ENCODE assay signal across 8 cellular contexts in the genomic region with DNA sequence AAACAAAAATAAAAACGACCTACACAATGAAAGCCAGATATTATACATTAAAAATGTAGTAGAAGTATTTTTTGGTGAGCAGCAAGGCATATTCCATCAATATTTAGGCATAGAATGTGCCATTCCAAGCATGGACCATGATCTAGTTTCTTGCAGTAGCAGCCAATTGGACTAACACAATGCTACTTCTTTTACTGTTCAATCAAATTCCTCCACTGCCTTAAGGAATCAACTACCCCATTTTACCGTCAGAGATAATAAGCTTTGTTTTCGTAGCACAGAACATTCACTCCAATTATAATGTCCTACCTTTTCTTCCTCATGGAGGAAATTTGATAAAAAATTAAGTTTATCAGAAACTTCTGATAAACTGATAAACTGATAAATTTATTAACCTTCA. TPM values are rescaled to one million over a fixed set of nuclear protein-coding genes. Genes with fewer than 3 reads are reported as not detected.
DNase-seq lines count a peak whose midpoint lies in the region; ATAC-seq and TF ChIP-seq lines count a peak whose summit lies in the region.

No MANE protein-coding gene starts in this region.

- H3K4me3 Mint-ChIP-seq in naive thymus-derived CD8-positive, alpha-beta T cell, result peak overlapping the region; percentile 86 to 98 (median 93)

- H3K9me2 ChIP-seq in Karpas-422 (replicated peaks; ENCODE audit: insufficient read depth, low read length), result no peaks in the 10 kb centered on the region

- POLR2A ChIA-PET in naive thymus-derived CD8-positive, alpha-beta T cell (lab: Charles Lee), result interaction anchor here (0.6 to 3.8 kb wide), 8 partner anchors 10 to 171 kb away, joined by 3 to 66 read pairs (median 6); a partner anchor contains a TSS

- H3K9me3 ChIP-seq in Karpas-422 (ENCODE audit: low read length), result no peaks in the 10 kb centered on the region

- peak overlapping the region; percentile 40 to 98 (median 90) for H3K27ac Mint-ChIP-seq in naive thymus-derived CD8-positive, alpha-beta T cell

- H3K9ac ChIP-seq in Karpas-422 (ENCODE audit: low read length), result peak overlapping the region; percentile 97

- H3K27me3 ChIP-seq in Karpas-422 (ENCODE audit: low read length), result no peaks in the 10 kb centered on the region

- H3K79me2 ChIP-seq in Karpas-422 (ENCODE audit: low read length), result peaks cover 68% of the 10 kb centered on the region

- DNase-seq in CD1c-positive myeloid dendritic cell (ENCODE audit: extremely low spot score) (peak; percentile 11), Karpas-422 (peak; percentile 62), choroid plexus epithelial cell (ENCODE audit: low read depth) (peak; percentile 26), GOT3 (lab: John Stamatoyannopoulos, UW) (no peak)
- DNase-seq in naive thymus-derived CD8-positive, alpha-beta T cell, result no peak

- H3K27me3 Mint-ChIP-seq in naive thymus-derived CD8-positive, alpha-beta T cell, result no peaks in the 10 kb centered on the region

- H3K36me3 ChIP-seq in Karpas-422 (ENCODE audit: insufficient read depth, low read length), result peaks cover 12% of the 10 kb centered on the region; the same call in 1 of the 2 replicates

- H3K36me3 Mint-ChIP-seq in naive thymus-derived CD8-positive, alpha-beta T cell, result peaks cover 0 to 10% (median 0%) of the 10 kb centered on the region in 3 donors

- H3K4me1 ChIP-seq in Karpas-422 (ENCODE audit: low read length), result peaks cover 20% of the 10 kb centered on the region

- H3K9me3 Mint-ChIP-seq in naive thymus-derived CD8-positive, alpha-beta T cell, result no peaks in the 10 kb centered on the region

- TF ChIP-seq CTCF in choroid plexus epithelial cell (conservative IDR thresholded peaks at IDR 0.05; ENCODE audit: low read depth, low read length), result no peak

- H3K4me2 ChIP-seq in Karpas-422 (ENCODE audit: low read depth, low read length, poor library complexity, severe bottlenecking), result peak overlapping the region; percentile 82

- ATAC-seq in naive thymus-derived CD8-positive, alpha-beta T cell, result no peak
- ATAC-seq in HG02678 (IDR thresholded peaks at IDR 0.05; ENCODE audit: unreplicated experiment) (no peak), GM19467 (IDR thresholded peaks at IDR 0.05; ENCODE audit: unreplicated experiment) (no peak), HG03432 (IDR thresholded peaks at IDR 0.05; ENCODE audit: unreplicated experiment) (no peak)

- H2AFZ ChIP-seq in Karpas-422 (ENCODE audit: low read length), result no peak overlapping the region

- no peak overlapping the region for H3K27ac ChIP-seq in Karpas-422 (ENCODE audit: low read length)

- H3K4me1 Mint-ChIP-seq in naive thymus-derived CD8-positive, alpha-beta T cell, result peaks cover 14 to 54% (median 42%) of the 10 kb centered on the region in 4 donors

- no peaks in the 10 kb centered on the region; the same call in 1 of the 2 replicates for H4K20me1 ChIP-seq in Karpas-422 (ENCODE audit: insufficient read depth, low read depth, low read length)

- H3K4me3 ChIP-seq in Karpas-422 (ENCODE audit: low read length), result peak overlapping the region; percentile 81
- H3K4me3 ChIP-seq in choroid plexus epithelial cell (ENCODE audit: low read depth, low read length), result peak overlapping the region; percentile 97

RNA-seq across cellular contexts. Expression of a gene that starts 1.3 kb away (rescaled TPM):
- 13.5 and 29.7 TPM in 2 replicates for total RNA-seq in Karpas-422 (2014; rRNA removed; shearing (Covaris generic); ENCODE audit: low replicate concordance)
- 10 to 100 TPM; 45.1 to 55.7 TPM for total RNA-seq in naive thymus-derived CD8-positive, alpha-beta T cell
- 10 to 100 TPM in 2 of 3 donors, 1 to 10 TPM in 1; 6.8 to 14.2 (median 14.1) TPM for polyA plus RNA-seq in naive thymus-derived CD8-positive, alpha-beta T cell

RNA-seq across cellular contexts. Expression of a gene that starts 29.7 kb away (rescaled TPM):
- 35.7 and 37.8 TPM in 2 replicates for total RNA-seq in Karpas-422 (2014; rRNA removed; shearing (Covaris generic); ENCODE audit: low replicate concordance)
- 10 to 100 TPM; 62.0 to 66.1 TPM for total RNA-seq in naive thymus-derived CD8-positive, alpha-beta T cell
- polyA plus RNA-seq in naive thymus-derived CD8-positive, alpha-beta T cell, result 1 to 10 TPM; 2.4 to 6.3 (median 5.9) TPM

RNA-seq across cellular contexts. Expression of a gene that starts 33.0 kb away (rescaled TPM):
- 79.1 and 116 TPM in 2 replicates for total RNA-seq in Karpas-422 (2014; rRNA removed; shearing (Covaris generic); ENCODE audit: low replicate concordance)
- 10 to 100 TPM; 53.4 to 54.8 TPM for total RNA-seq in naive thymus-derived CD8-positive, alpha-beta T cell
- 100 to 1,000 TPM; 141 to 148 (median 145) TPM for polyA plus RNA-seq in naive thymus-derived CD8-positive, alpha-beta T cell

Comparison
In these comparisons a context has a peak if more than half of its experiments do, and no peak if none do; other contexts are left out.
1. DNase-seq: peak in CD1c-positive myeloid dendritic cell (single experiment), Karpas-422 (single experiment) and choroid plexus epithelial cell (single experiment); none in naive thymus-derived CD8-positive, alpha-beta T cell (0 of 10) and GOT3 (single experiment).